Comparison of ENCODE assay signal across 2 cellular contexts in genomic region chr3:99586680-99587079, GRCh38.
TF ChIP-seq lines count a peak whose summit lies in the region.

No MANE protein-coding gene starts in this region.

TF ChIP-seq in SK-N-SH, 30 proteins besides CTCF, POLR2A, EP300 and RAD21 (continued from another document):
- TF ChIP-seq TAF1 (IDR thresholded peaks at IDR 0.05; ENCODE audit: borderline replicate concordance, low read depth, low read length) (no peak), FOXJ3 (CRISPR knock-in tag; IDR thresholded peaks at IDR 0.05) (no peak), JUND (IDR thresholded peaks at IDR 0.05) (no peak), POLR2AphosphoS5 (IDR thresholded peaks at IDR 0.05; ENCODE audit: low read depth, low read length) (no peak), NFIC (IDR thresholded peaks at IDR 0.05; ENCODE audit: borderline replicate concordance) (no peak)

TF ChIP-seq in WTC11, 78 proteins besides CTCF, POLR2A, EP300 and RAD21 (continued from another document):
- no peak for TF ChIP-seq CDX4 (CRISPR knock-in tag; IDR thresholded peaks at IDR 0.05; ENCODE audit: borderline replicate concordance)
- no peak for TF ChIP-seq CREB1 (CRISPR knock-in tag; IDR thresholded peaks at IDR 0.05)
- no peak for TF ChIP-seq ERG (CRISPR knock-in tag; IDR thresholded peaks at IDR 0.05)
- no peak for TF ChIP-seq JUN (CRISPR knock-in tag; IDR thresholded peaks at IDR 0.05)
- TF ChIP-seq AFF4 (CRISPR knock-in tag; IDR thresholded peaks at IDR 0.05; ENCODE audit: borderline replicate concordance), result no peak
- no peak for TF ChIP-seq HMGXB4 (CRISPR knock-in tag; IDR thresholded peaks at IDR 0.05)
- no peak for TF ChIP-seq RORB (CRISPR knock-in tag; IDR thresholded peaks at IDR 0.05)
- TF ChIP-seq ARID4B (CRISPR knock-in tag; IDR thresholded peaks at IDR 0.05; ENCODE audit: borderline replicate concordance), result no peak
- TF ChIP-seq ZMAT4 (CRISPR knock-in tag; IDR thresholded peaks at IDR 0.05), result no peak
